Comparison of ENCODE assay signal across 9 cellular contexts in the genomic region with DNA sequence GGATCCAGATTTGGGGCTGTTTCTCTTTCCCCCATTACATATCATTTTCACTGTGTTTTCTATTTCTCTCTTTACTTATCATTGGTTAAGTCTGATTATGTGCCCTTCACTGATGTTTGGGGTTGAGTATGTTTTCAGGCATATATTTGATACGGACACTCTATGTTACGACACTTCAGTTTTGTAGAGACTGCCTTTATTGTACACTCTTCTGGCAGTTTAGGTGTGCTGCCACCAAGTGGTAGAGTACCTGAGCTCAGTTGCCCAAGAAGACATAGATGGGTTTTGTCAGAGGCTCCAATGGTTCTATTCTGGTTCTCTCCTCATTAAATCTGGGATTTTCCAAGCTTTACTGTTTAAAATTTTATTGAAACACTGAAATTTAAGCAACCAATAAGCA.
DNase-seq lines count a peak whose midpoint lies in the region; ATAC-seq, FAIRE-seq and TF ChIP-seq lines count a peak whose summit lies in the region.
"Had no signal": no experiment of that assay in that cellular context is flagged by ENCODE, and none has a peak within 500 bp of the region (broad histone marks: within the 10 kb centered on the region; RNA-seq: fewer than 3 reads in every experiment).

No MANE protein-coding gene starts in this region.

- DNase-seq in MCF 10A (ENCODE audit: unreplicated experiment) (peak; percentile 55), breast epithelium (ENCODE audit: low spot score in 2 of 2) (no peak), NCI-H69 (lab: John Stamatoyannopoulos, UW) (peak; percentile 59), epithelial cell of proximal tubule (ENCODE audit: low read depth) (no peak), urothelium cell line (ENCODE audit: low spot score) (peak; percentile 44), GF-D8 (lab: John Stamatoyannopoulos, UW) (no peak), sciatic nerve (ENCODE audit: low spot score) (no peak)
- no peak for DNase-seq in activated CD8-positive, alpha-beta memory T cell treated with anti-CD3 and anti-CD28 coated beads, Interleukin-2, amount 50 U/mL, for 48 hours
- DNase-seq: activated B cell treated with CpG ODN at 0.5 μM for 24 hours had no signal

- no peak overlapping the region for H3K27ac ChIP-seq in breast epithelium

- no peaks in the 10 kb centered on the region for H3K9me3 Mint-ChIP-seq in MCF 10A (ENCODE audit: unreplicated experiment)
- H3K9me3 Mint-ChIP-seq: activated B cell treated with CpG ODN at 0.5 μM for 24 hours had no signal

- no TSS peak for BruUV-seq in MCF 10A (replicated peaks; lab: Mats Ljungman, UMichigan)

- H3K36me3 Mint-ChIP-seq in MCF 10A (ENCODE audit: insufficient read depth, unreplicated experiment) = no peaks in the 10 kb centered on the region

- H3K27ac Mint-ChIP-seq in MCF 10A (ENCODE audit: low read depth, unreplicated experiment) = no peak overlapping the region
- H3K27ac Mint-ChIP-seq: activated B cell treated with CpG ODN at 0.5 μM for 24 hours had no signal

- TF ChIP-seq CTCF in MCF 10A (IDR thresholded peaks at IDR 0.05; ENCODE audit: unreplicated experiment) (no peak), breast epithelium (IDR thresholded peaks at IDR 0.05) (no peak), epithelial cell of proximal tubule (conservative IDR thresholded peaks at IDR 0.05; ENCODE audit: low read depth, low read length) (peak; percentile 78)

- ATAC-seq in sciatic nerve = no peak

- H3K27me3 Mint-ChIP-seq in MCF 10A (ENCODE audit: insufficient read depth, unreplicated experiment) = peaks cover 34% of the 10 kb centered on the region

- no peaks in the 10 kb centered on the region for H3K4me1 ChIP-seq in breast epithelium

- H3K36me3 ChIP-seq in breast epithelium = no peaks in the 10 kb centered on the region

- CTCF ChIA-PET in MCF 10A (lab: Yijun Ruan, JAX) = interaction anchor here (0.5 to 2.2 kb wide), 7 partner anchors 10 to 471 kb away, joined by 3 to 6 read pairs (median 3); no protein-coding TSS in a partner anchor

- POLR2A ChIA-PET in MCF 10A (lab: Yijun Ruan, JAX) = no interaction called here

- peaks cover 14% of the 10 kb centered on the region for H3K4me1 Mint-ChIP-seq in MCF 10A (ENCODE audit: insufficient read depth, unreplicated experiment)
- H3K4me1 Mint-ChIP-seq: activated B cell treated with CpG ODN at 0.5 μM for 24 hours had no signal

- no peaks in the 10 kb centered on the region for H3K9me3 ChIP-seq in breast epithelium

- H3K4me3 ChIP-seq in breast epithelium (no peak overlapping the region), epithelial cell of proximal tubule (ENCODE audit: low read depth, low read length) (no peak overlapping the region)

- intact Hi-C loops in MCF 10A (cut with micrococcal nuclease) = no loop called here
- intact Hi-C loops in breast epithelium (cut with DNase I; ENCODE audit: low total_unique reads) = no loop called here
- intact Hi-C loops in sciatic nerve (cut with DNase I) = no loop called here

- TF ChIP-seq POLR2A in breast epithelium (IDR thresholded peaks at IDR 0.05) = no peak

- H3K27me3 ChIP-seq in breast epithelium = no peaks in the 10 kb centered on the region

- no peak overlapping the region for H3K4me3 Mint-ChIP-seq in MCF 10A (ENCODE audit: unreplicated experiment)
- H3K4me3 Mint-ChIP-seq: activated B cell treated with CpG ODN at 0.5 μM for 24 hours had no signal

- FAIRE-seq in urothelium cell line (lab: Jason Lieb, UNC) = peak; percentile 30

Comparison
In these comparisons a context has a peak if more than half of its experiments do, and no peak if none do; other contexts are left out.
1. DNase-seq: peak in MCF 10A (single experiment), NCI-H69 (single experiment) and urothelium cell line (single experiment); none in breast epithelium (0 of 2), epithelial cell of proximal tubule (single experiment), GF-D8 (single experiment), sciatic nerve (single experiment) and activated CD8-positive, alpha-beta memory T cell treated with anti-CD3 and anti-CD28 coated beads, Interleukin-2, amount 50 U/mL, for 48 hours (single experiment).